27 cellular contexts compared by ENCODE assay signal in the genomic region with DNA sequence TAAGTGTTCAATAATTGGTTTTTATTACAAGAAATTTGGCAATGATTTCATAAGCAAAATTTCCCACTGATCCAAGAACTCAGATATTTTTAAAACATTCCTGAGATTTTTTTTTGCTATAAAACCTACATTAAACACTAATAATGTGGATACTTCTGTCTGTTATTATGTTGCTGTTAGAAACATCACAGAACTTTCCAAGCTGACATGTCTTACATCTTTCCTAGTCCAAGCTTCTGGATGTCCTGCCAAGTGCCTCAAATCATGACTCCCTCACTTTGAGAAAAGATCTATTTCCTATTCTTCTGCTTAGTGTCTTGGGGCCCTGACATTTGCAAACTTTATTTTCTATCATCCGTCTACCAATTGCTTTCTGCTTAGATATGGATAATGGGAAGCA.
"Had no signal": no experiment of that assay in that cellular context is flagged by ENCODE, and none has a peak within 500 bp of the region (broad histone marks: within the 10 kb centered on the region; RNA-seq: fewer than 3 reads in every experiment).

No MANE protein-coding gene starts in this region.

- ATAC-seq: left colon; left lung; lower lobe of right lung; natural killer cell; right lobe of liver; stimulated activated naive B cell treated with anti-CD40 and anti-IgM and Interleukin-4, amounts not matched to agents 10 μg/mL and 1 μg/mL and 100 μg/mL, for 72 hours; stimulated activated naive CD8-positive, alpha-beta T cell treated with anti-CD3 and anti-CD28 coated beads, Interleukin-15, Interleukin-2, amounts not matched to agents 100 U/mL and 50 U/mL, for 24 hours had no signal

- H2AFZ ChIP-seq: parathyroid adenoma had no signal

- H3K79me2 ChIP-seq: parathyroid adenoma had no signal

- H3K9me3 ChIP-seq: left lung, lower lobe of right lung, right lobe of liver, stomach, testis, thyroid gland, transverse colon, upper lobe of left lung, vagina had no signal

- H3K27ac ChIP-seq: left lung, lower lobe of right lung, parathyroid adenoma, right atrium auricular region, right lobe of liver, stomach, testis, thyroid gland, transverse colon, upper lobe of left lung, vagina had no signal

- H3K9ac ChIP-seq: parathyroid adenoma had no signal

- H3K27me3 Mint-ChIP-seq: progenitor cell of endocrine pancreas had no signal

- H3K4me1 Mint-ChIP-seq: natural killer cell; nephron progenitor cell; stimulated activated naive B cell treated with anti-CD40 and anti-IgM and Interleukin-4, amounts not matched to agents 10 μg/mL and 1 μg/mL and 100 μg/mL, for 72 hours had no signal

- H3K9me3 Mint-ChIP-seq: stimulated activated naive B cell treated with anti-CD40 and anti-IgM and Interleukin-4, amounts not matched to agents 10 μg/mL and 1 μg/mL and 100 μg/mL, for 72 hours had no signal

- H3K27ac Mint-ChIP-seq: natural killer cell; nephron progenitor cell; progenitor cell of endocrine pancreas; stimulated activated naive B cell treated with anti-CD40 and anti-IgM and Interleukin-4, amounts not matched to agents 10 μg/mL and 1 μg/mL and 100 μg/mL, for 72 hours had no signal

- H3K27me3 ChIP-seq: left lung, right atrium auricular region, right lobe of liver, stomach, testis, thyroid gland, transverse colon, upper lobe of left lung, vagina had no signal

- H3K4me1 ChIP-seq: left lung, lower lobe of right lung, parathyroid adenoma, right atrium auricular region, right lobe of liver, stomach, testis, thyroid gland, transverse colon, upper lobe of left lung, vagina had no signal

- H3K4me3 ChIP-seq: left lung, lower lobe of right lung, right atrium auricular region, right lobe of liver, smooth muscle cell, stomach, testis, thyroid gland, transverse colon, upper lobe of left lung, vagina had no signal

- H3K36me3 Mint-ChIP-seq: natural killer cell; stimulated activated naive B cell treated with anti-CD40 and anti-IgM and Interleukin-4, amounts not matched to agents 10 μg/mL and 1 μg/mL and 100 μg/mL, for 72 hours had no signal

- H3K36me3 ChIP-seq: left lung, lower lobe of right lung, right atrium auricular region, right lobe of liver, stomach, thyroid gland, transverse colon, upper lobe of left lung, vagina had no signal

- H3K4me2 ChIP-seq: smooth muscle cell had no signal

- DNase-seq: hippocampal formation; kidney glomerular epithelial cell; left colon; left lung; lower lobe of right lung; mammary epithelial cell; mesenchymal stem cell; natural killer cell; nephron progenitor cell; nucleus accumbens; right lobe of liver; stimulated activated CD4-positive, alpha-beta T cell treated with anti-CD3 and anti-CD28 coated beads, Interleukin-1b, Interleukin-23, amount 100 ng/mL, for 48 hours; stimulated activated CD4-positive, alpha-beta T cell treated with anti-CD3 and anti-CD28 coated beads, Interleukin-2, amount 100 ng/mL, for 48 hours; stimulated activated CD4-positive, alpha-beta T cell treated with anti-CD3 and anti-CD28 coated beads, Interleukin-4, amount 100 ng/mL, for 4 hours; stimulated activated CD8-positive, alpha-beta memory T cell treated with anti-CD3 and anti-CD28 coated beads, Interleukin-4, amount 100 ng/mL, for 48 hours; stimulated activated naive B cell treated with anti-CD40 and anti-IgM and Interleukin-4, amounts not matched to agents 10 μg/mL and 1 μg/mL and 100 μg/mL, for 72 hours; stimulated activated naive CD8-positive, alpha-beta T cell treated with anti-CD3 and anti-CD28 coated beads, Interleukin-15, Interleukin-2, amounts not matched to agents 100 U/mL and 50 U/mL, for 24 hours; stomach; testis; thyroid gland; transverse colon; upper lobe of left lung had no signal

- H3K4me3 Mint-ChIP-seq: natural killer cell; nephron progenitor cell; stimulated activated naive B cell treated with anti-CD40 and anti-IgM and Interleukin-4, amounts not matched to agents 10 μg/mL and 1 μg/mL and 100 μg/mL, for 72 hours had no signal
